Comparison of ENCODE assay signal across 24 cellular contexts in genomic region chr7:138952791-138953190, GRCh38.
"Had no signal": no experiment of that assay in that cellular context is flagged by ENCODE, and none has a peak within 500 bp of the region (broad histone marks: within the 10 kb centered on the region; RNA-seq: fewer than 3 reads in every experiment).

No MANE protein-coding gene starts in this region.

- H3K9me3 ChIP-seq: esophagus squamous epithelium, heart right ventricle, lower lobe of right lung, ovary, psoas muscle, sigmoid colon, thoracic aorta, transverse colon, vagina had no signal

- ATAC-seq: effector memory CD8-positive, alpha-beta T cell; heart right ventricle; left ventricle myocardium superior; lower lobe of right lung; natural killer cell; psoas muscle; right cardiac atrium; stimulated activated naive B cell treated with anti-CD40 and anti-IgM and Interleukin-4, amounts not matched to agents 10 μg/mL and 1 μg/mL and 100 μg/mL, for 72 hours had no signal

- H3K4me1 ChIP-seq: esophagus squamous epithelium, heart right ventricle, psoas muscle, sigmoid colon, transverse colon, vagina had no signal

- DNase-seq: cortex of kidney; effector memory CD8-positive, alpha-beta T cell; erythroblast; esophagus squamous epithelium; glutamatergic neuron; heart right ventricle; hippocampal formation; islet precursor cell; left ventricle myocardium superior; lower lobe of right lung; natural killer cell; occipital lobe; ovary; posterior cingulate gyrus; psoas muscle; right cardiac atrium; sigmoid colon; stimulated activated CD4-positive, alpha-beta T cell treated with anti-CD3 and anti-CD28 coated beads, Interleukin-15, amount 100 ng/mL, for 24 hours; stimulated activated CD4-positive, alpha-beta T cell treated with anti-CD3 and anti-CD28 coated beads, Interleukin-2, amount 100 ng/mL, for 48 hours; stimulated activated naive B cell treated with anti-CD40 and anti-IgM and Interleukin-4, amounts not matched to agents 10 μg/mL and 1 μg/mL and 100 μg/mL, for 72 hours; transverse colon had no signal

- H3K36me3 ChIP-seq: esophagus squamous epithelium, heart right ventricle, lower lobe of right lung, ovary, sigmoid colon, thoracic aorta, transverse colon, vagina had no signal

- H3K27me3 ChIP-seq: esophagus squamous epithelium, heart right ventricle, ovary, sigmoid colon, transverse colon, vagina had no signal

- H3K4me3 ChIP-seq: esophagus squamous epithelium, heart right ventricle, lower lobe of right lung, ovary, psoas muscle, sigmoid colon, skin epidermis, thoracic aorta, transverse colon, vagina had no signal

- H3K27ac ChIP-seq: esophagus squamous epithelium, heart right ventricle, lower lobe of right lung, ovary, psoas muscle, sigmoid colon, skin epidermis, thoracic aorta, transverse colon, vagina had no signal
